Comparison of ENCODE assay signal across 1 cellular context in the genomic region with DNA sequence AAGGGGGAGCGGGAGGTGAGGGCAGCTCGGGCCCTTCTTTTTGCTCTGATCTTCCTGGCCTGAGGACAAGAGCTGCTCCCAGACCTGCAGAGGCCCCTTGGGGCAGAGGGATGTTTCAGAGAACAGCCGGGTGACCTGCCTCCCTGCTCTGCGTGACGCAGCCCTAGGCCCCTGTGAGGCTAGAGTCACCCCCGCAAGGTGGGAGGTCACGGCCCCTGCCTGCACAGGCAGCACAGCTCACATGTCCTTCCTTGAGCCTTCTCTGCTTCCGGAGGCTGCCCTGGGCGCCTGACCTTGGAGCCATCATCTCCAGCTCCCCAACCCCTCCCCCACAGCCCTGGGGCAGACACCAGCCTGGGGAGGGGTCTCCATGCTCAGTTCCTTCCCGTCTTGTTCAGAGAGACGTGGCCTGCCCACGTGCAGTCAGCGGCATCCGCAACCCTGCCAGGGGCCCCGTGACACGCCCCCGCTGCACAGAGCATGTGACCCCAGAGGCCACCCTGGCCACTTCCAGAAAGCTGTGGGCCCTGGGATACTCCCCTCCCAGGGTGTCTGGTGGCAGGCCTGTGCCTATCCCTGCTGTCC.
TF ChIP-seq lines count a peak whose summit lies in the region.

TSS of gene BIRC7 (plus strand) at position 507 of the 585 bp plus-strand sequence. CDS start 192 bp downstream, outside the sequence.

TF ChIP-seq in K562, 482 proteins besides CTCF, POLR2A, EP300 and RAD21 (continued from another document):
- TF ChIP-seq USF2 (CRISPR knock-in tag; IDR thresholded peaks at IDR 0.05) (peak; percentile 51), RB1 (IDR thresholded peaks at IDR 0.05; ENCODE audit: low read depth) (no peak), ZKSCAN1 (IDR thresholded peaks at IDR 0.05; ENCODE audit: low read depth, low read length) (no peak), YY1 (IDR thresholded peaks at IDR 0.05; ENCODE audit: borderline replicate concordance in 1 of 3, control insufficient read depth in 1 of 3, extremely low read depth in 1 of 3, insufficient read depth in 3 of 3, insufficient read length in 1 of 3, insufficient replicate concordance in 2 of 3, low read depth in 1 of 3, low read length in 2 of 3) (no peak), ZC3H11A (IDR thresholded peaks at IDR 0.05; ENCODE audit: low read depth, low read length) (no peak), HNRNPLL (IDR thresholded peaks at IDR 0.05; ENCODE audit: low read depth, low read length, poor library complexity, severe bottlenecking) (no peak), MED1 (CRISPR knock-in tag; IDR thresholded peaks at IDR 0.05; ENCODE audit: borderline replicate concordance) (no peak), SNRNP70 (optimal IDR thresholded peaks at IDR 0.05; ENCODE audit: low read depth, low read length) (no peak), PHF8 (IDR thresholded peaks at IDR 0.05; ENCODE audit: borderline replicate concordance, low read length) (no peak), RERE (CRISPR knock-in tag; IDR thresholded peaks at IDR 0.05; ENCODE audit: borderline replicate concordance) (no peak), NELFE (IDR thresholded peaks at IDR 0.05; ENCODE audit: insufficient read depth, insufficient read length) (no peak), ATF1 (CRISPR knock-in tag; IDR thresholded peaks at IDR 0.05) (no peak), ATF1 (tag; IDR thresholded peaks at IDR 0.05) (no peak), STAT6 (CRISPR knock-in tag; IDR thresholded peaks at IDR 0.05) (no peak), KDM1A (IDR thresholded peaks at IDR 0.05) (no peak), SMAD2 (IDR thresholded peaks at IDR 0.05; ENCODE audit: low read depth, low read length) (no peak), ZSCAN29 (IDR thresholded peaks at IDR 0.05) (no peak), BRF1 (IDR thresholded peaks at IDR 0.05; ENCODE audit: borderline replicate concordance, extremely low read depth, insufficient read length) (no peak), KAT2B (IDR thresholded peaks at IDR 0.05; ENCODE audit: low read depth, low read length) (no peak), MLX (CRISPR knock-in tag; conservative IDR thresholded peaks at IDR 0.05) (no peak), GABPB1 (CRISPR knock-in tag; IDR thresholded peaks at IDR 0.05) (no peak), CBFA2T2 (conservative IDR thresholded peaks at IDR 0.05) (0 out of 2 replicates have a peak, but pooled peaks have one; percentile 3), NFYB (IDR thresholded peaks at IDR 0.05; ENCODE audit: extremely low read depth, insufficient read length) (no peak), ZNF3 (CRISPR knock-in tag; IDR thresholded peaks at IDR 0.05) (no peak), KLF13 (tag; IDR thresholded peaks at IDR 0.05; ENCODE audit: borderline replicate concordance, low read depth) (no peak), DNMT1 (IDR thresholded peaks at IDR 0.05) (no peak)
- TF ChIP-seq, protein P1, sequence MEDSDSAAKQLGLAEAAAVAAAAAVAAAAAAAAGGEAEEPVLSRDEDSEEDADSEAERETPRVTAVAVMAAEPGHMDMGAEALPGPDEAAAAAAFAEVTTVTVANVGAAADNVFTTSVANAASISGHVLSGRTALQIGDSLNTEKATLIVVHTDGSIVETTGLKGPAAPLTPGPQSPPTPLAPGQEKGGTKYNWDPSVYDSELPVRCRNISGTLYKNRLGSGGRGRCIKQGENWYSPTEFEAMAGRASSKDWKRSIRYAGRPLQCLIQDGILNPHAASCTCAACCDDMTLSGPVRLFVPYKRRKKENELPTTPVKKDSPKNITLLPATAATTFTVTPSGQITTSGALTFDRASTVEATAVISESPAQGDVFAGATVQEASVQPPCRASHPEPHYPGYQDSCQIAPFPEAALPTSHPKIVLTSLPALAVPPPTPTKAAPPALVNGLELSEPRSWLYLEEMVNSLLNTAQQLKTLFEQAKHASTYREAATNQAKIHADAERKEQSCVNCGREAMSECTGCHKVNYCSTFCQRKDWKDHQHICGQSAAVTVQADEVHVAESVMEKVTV (CRISPR knock-in tag; IDR thresholded peaks at IDR 0.05): no peak
- TF ChIP-seq, protein P2, sequence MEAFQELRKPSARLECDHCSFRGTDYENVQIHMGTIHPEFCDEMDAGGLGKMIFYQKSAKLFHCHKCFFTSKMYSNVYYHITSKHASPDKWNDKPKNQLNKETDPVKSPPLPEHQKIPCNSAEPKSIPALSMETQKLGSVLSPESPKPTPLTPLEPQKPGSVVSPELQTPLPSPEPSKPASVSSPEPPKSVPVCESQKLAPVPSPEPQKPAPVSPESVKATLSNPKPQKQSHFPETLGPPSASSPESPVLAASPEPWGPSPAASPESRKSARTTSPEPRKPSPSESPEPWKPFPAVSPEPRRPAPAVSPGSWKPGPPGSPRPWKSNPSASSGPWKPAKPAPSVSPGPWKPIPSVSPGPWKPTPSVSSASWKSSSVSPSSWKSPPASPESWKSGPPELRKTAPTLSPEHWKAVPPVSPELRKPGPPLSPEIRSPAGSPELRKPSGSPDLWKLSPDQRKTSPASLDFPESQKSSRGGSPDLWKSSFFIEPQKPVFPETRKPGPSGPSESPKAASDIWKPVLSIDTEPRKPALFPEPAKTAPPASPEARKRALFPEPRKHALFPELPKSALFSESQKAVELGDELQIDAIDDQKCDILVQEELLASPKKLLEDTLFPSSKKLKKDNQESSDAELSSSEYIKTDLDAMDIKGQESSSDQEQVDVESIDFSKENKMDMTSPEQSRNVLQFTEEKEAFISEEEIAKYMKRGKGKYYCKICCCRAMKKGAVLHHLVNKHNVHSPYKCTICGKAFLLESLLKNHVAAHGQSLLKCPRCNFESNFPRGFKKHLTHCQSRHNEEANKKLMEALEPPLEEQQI (IDR thresholded peaks at IDR 0.05): no peak
- TF ChIP-seq, protein P3, sequence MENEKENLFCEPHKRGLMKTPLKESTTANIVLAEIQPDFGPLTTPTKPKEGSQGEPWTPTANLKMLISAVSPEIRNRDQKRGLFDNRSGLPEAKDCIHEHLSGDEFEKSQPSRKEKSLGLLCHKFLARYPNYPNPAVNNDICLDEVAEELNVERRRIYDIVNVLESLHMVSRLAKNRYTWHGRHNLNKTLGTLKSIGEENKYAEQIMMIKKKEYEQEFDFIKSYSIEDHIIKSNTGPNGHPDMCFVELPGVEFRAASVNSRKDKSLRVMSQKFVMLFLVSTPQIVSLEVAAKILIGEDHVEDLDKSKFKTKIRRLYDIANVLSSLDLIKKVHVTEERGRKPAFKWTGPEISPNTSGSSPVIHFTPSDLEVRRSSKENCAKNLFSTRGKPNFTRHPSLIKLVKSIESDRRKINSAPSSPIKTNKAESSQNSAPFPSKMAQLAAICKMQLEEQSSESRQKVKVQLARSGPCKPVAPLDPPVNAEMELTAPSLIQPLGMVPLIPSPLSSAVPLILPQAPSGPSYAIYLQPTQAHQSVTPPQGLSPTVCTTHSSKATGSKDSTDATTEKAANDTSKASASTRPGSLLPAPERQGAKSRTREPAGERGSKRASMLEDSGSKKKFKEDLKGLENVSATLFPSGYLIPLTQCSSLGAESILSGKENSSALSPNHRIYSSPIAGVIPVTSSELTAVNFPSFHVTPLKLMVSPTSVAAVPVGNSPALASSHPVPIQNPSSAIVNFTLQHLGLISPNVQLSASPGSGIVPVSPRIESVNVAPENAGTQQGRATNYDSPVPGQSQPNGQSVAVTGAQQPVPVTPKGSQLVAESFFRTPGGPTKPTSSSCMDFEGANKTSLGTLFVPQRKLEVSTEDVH (IDR thresholded peaks at IDR 0.05; ENCODE audit: low read depth, partially characterized antibody): no peak
